ENCODE assay signal across 8 cellular contexts in the genomic region with DNA sequence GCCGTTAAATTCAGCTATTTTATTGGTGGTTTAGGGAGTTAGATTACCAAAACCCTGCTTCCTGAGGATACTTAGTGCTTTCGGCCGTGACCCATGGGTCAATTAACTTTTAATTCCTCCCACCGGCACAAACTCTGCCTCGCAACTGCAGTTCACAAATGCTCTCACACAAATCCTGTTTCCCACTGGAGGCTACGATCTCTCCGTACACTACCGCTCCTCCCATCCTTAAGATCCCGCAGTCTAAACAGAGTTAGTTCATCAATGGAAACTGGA. TPM values are rescaled to one million over a fixed set of nuclear protein-coding genes. Genes with fewer than 3 reads are reported as not detected.
DNase-seq lines count a peak whose midpoint lies in the region; ATAC-seq and TF ChIP-seq lines count a peak whose summit lies in the region.

No MANE protein-coding gene starts in this region.

- H3K9me3 Mint-ChIP-seq in activated CD4-positive, alpha-beta memory T cell treated with anti-CD3 and anti-CD28 coated beads, Interleukin-2, amount 10 ng/mL, durations not matched to agents 7 days and 5 days: no peaks in the 10 kb centered on the region

- CTCF ChIA-PET in activated CD4-positive, alpha-beta memory T cell treated with anti-CD3 and anti-CD28 coated beads, Interleukin-2, amount 10 ng/mL, durations not matched to agents 7 days and 5 days (lab: Charles Lee): interaction anchor here (1.0 to 4.2 kb wide), 9 partner anchors 17 to 333 kb away, joined by 3 to 28 read pairs (median 3); partner anchors contain the start of gene TOR2A

- DNase-seq in heart left ventricle (no peak), left ventricle myocardium superior (no peak), choroid plexus epithelial cell (ENCODE audit: low read depth) (no peak), aorta (no peak)
- DNase-seq in activated CD4-positive, alpha-beta memory T cell treated with anti-CD3 and anti-CD28 coated beads, Interleukin-2, amount 10 ng/mL, durations not matched to agents 7 days and 5 days: no peak

- no peaks in the 10 kb centered on the region for H3K9me3 ChIP-seq in heart left ventricle
- H3K9me3 ChIP-seq in mesodermal cell (ENCODE audit: control insufficient read depth, low read length): no peaks in the 10 kb centered on the region
- H3K9me3 ChIP-seq in aorta (ENCODE audit: control insufficient read depth, low read length): no peaks in the 10 kb centered on the region

- TF ChIP-seq POLR2A in heart left ventricle (IDR thresholded peaks at IDR 0.05): no peak

- H3K4me3 ChIP-seq in heart left ventricle (peak overlapping the region; percentile 6 to 96 (median 80)), choroid plexus epithelial cell (ENCODE audit: low read depth, low read length) (peak overlapping the region; percentile 69), mesodermal cell (ENCODE audit: extremely low read depth, insufficient read depth, low read length, poor library complexity, severe bottlenecking) (peak overlapping the region; percentile 87), aorta (ENCODE audit: low read length in 2 of 2) (peak overlapping the region; percentile 56 to 79)

- no peaks in the 10 kb centered on the region for H3K27me3 ChIP-seq in heart left ventricle
- H3K27me3 ChIP-seq in aorta (ENCODE audit: control insufficient read depth in 1 of 2, insufficient read depth in 2 of 2, low read length in 1 of 2): no peaks in the 10 kb centered on the region

- intact Hi-C loops in heart left ventricle (cut with DNase I): no loop called here
- intact Hi-C loops in left ventricle myocardium superior (cut with micrococcal nuclease): no loop called here
- intact Hi-C loops in aorta (cut with DNase I): no loop called here

- 0 to 1% (median 1%) methylated on average over 9 of the region's 9 CpGs for WGBS in heart left ventricle, 4 donors
- WGBS in mesodermal cell (ENCODE audit: insufficient coverage in 2 of 2), 2 experiments: 0% methylated on average over 6 of the region's 9 CpGs
- 0% methylated on average over 9 of the region's 9 CpGs for WGBS in aorta, 2 donors

- H3K4me1 ChIP-seq in heart left ventricle: peaks cover 6 to 70% (median 41%) of the 10 kb centered on the region in 12 donors
- H3K4me1 ChIP-seq in mesodermal cell (ENCODE audit: control insufficient read depth, insufficient read depth, low read length, poor library complexity, severe bottlenecking): peaks cover 12% of the 10 kb centered on the region
- H3K4me1 ChIP-seq in aorta (ENCODE audit: control insufficient read depth in 1 of 2, insufficient read depth in 2 of 2, low read length in 2 of 2): peaks cover 2 to 7% of the 10 kb centered on the region in 2 donors

- H3K27ac ChIP-seq in heart left ventricle (peak overlapping the region; percentile 91 to 99 (median 98)), mesodermal cell (ENCODE audit: low read depth, low read length, severe bottlenecking) (peak overlapping the region; percentile 100), aorta (ENCODE audit: low read depth in 1 of 2, low read length in 2 of 2) (peak overlapping the region in 1 of 2 donors; percentile 93)

- no peak for ATAC-seq in heart left ventricle
- ATAC-seq in left ventricle myocardium superior: no peak
- no peak for ATAC-seq in aorta (ENCODE audit: low FRiP score)
- ATAC-seq in GM18511 (IDR thresholded peaks at IDR 0.05; ENCODE audit: unreplicated experiment): no peak
- ATAC-seq in HG03025 (IDR thresholded peaks at IDR 0.05; ENCODE audit: low FRiP score, unreplicated experiment): no peak

- no peaks in the 10 kb centered on the region for H3K27me3 Mint-ChIP-seq in activated CD4-positive, alpha-beta memory T cell treated with anti-CD3 and anti-CD28 coated beads, Interleukin-2, amount 10 ng/mL, durations not matched to agents 7 days and 5 days

- H3K27ac Mint-ChIP-seq in activated CD4-positive, alpha-beta memory T cell treated with anti-CD3 and anti-CD28 coated beads, Interleukin-2, amount 10 ng/mL, durations not matched to agents 7 days and 5 days: no peak overlapping the region

- H3K4me3 Mint-ChIP-seq in activated CD4-positive, alpha-beta memory T cell treated with anti-CD3 and anti-CD28 coated beads, Interleukin-2, amount 10 ng/mL, durations not matched to agents 7 days and 5 days: no peak overlapping the region

- peaks cover 55% of the 10 kb centered on the region for H3K4me1 Mint-ChIP-seq in activated CD4-positive, alpha-beta memory T cell treated with anti-CD3 and anti-CD28 coated beads, Interleukin-2, amount 10 ng/mL, durations not matched to agents 7 days and 5 days

- H3K36me3 ChIP-seq in heart left ventricle: peaks cover 0 to 11% (median 10%) of the 10 kb centered on the region in 9 donors
- H3K36me3 ChIP-seq in mesodermal cell (ENCODE audit: control insufficient read depth, insufficient read depth, low read length): peaks cover 6% of the 10 kb centered on the region
- no peaks in the 10 kb centered on the region for H3K36me3 ChIP-seq in aorta (ENCODE audit: control insufficient read depth in 1 of 2, insufficient read depth in 2 of 2, low read length in 1 of 2)

- peaks cover 34% of the 10 kb centered on the region for H3K36me3 Mint-ChIP-seq in activated CD4-positive, alpha-beta memory T cell treated with anti-CD3 and anti-CD28 coated beads, Interleukin-2, amount 10 ng/mL, durations not matched to agents 7 days and 5 days (ENCODE audit: low read depth)

- POLR2A ChIA-PET in activated CD4-positive, alpha-beta memory T cell treated with anti-CD3 and anti-CD28 coated beads, Interleukin-2, amount 10 ng/mL, durations not matched to agents 7 days and 5 days (lab: Charles Lee): interaction anchor here (0.6 to 3.7 kb wide), 32 partner anchors 9 to 1953 kb away, joined by 3 to 31 read pairs (median 4); partner anchors contain the start of gene CDK9

- TF ChIP-seq CTCF in heart left ventricle (IDR thresholded peaks at IDR 0.05) (no peak), choroid plexus epithelial cell (conservative IDR thresholded peaks at IDR 0.05; ENCODE audit: low read depth, low read length) (no peak)

RNA-seq across cellular contexts. Expression of gene NAIF1, which starts 0.4 kb away (rescaled TPM):
- total RNA-seq in heart left ventricle (1 to 10 TPM; 3.5 to 8.9 (median 7.2) TPM), left ventricle myocardium superior (4.7 TPM), aorta (10 to 100 TPM in 1 of 2 donors, 1 to 10 TPM in 1; 5.4 to 10.4 TPM)
- polyA plus RNA-seq in heart left ventricle (1 to 10 TPM; 4.0 to 5.0 TPM), aorta (1 to 10 TPM; 7.0 to 8.9 TPM)
- polyA plus RNA-seq in mesodermal cell (2013, experiment 1 of 2): 7.5 TPM
- polyA plus RNA-seq in mesodermal cell (2013, experiment 2 of 2): 8.9 TPM
- total RNA-seq in activated CD4-positive, alpha-beta memory T cell treated with anti-CD3 and anti-CD28 coated beads, Interleukin-2, amount 10 ng/mL, durations not matched to agents 7 days and 5 days: 10 to 100 TPM; 12.0 to 14.1 TPM

RNA-seq across cellular contexts. Expression of gene SLC25A25, which starts 0.5 kb away (rescaled TPM):
- total RNA-seq in heart left ventricle: 10 to 100 TPM in 3 of 9 donors, 1 to 10 TPM in 6; 3.2 to 15.1 (median 6.7) TPM
- polyA plus RNA-seq in heart left ventricle: 1 to 10 TPM; 1.7 to 8.8 TPM
- 4.8 TPM for total RNA-seq in left ventricle myocardium superior
- 7.2 TPM for polyA plus RNA-seq in mesodermal cell (2013, experiment 1 of 2)
- 7.5 TPM for polyA plus RNA-seq in mesodermal cell (2013, experiment 2 of 2)
- 10 to 100 TPM; 16.3 to 40.9 TPM for total RNA-seq in aorta
- polyA plus RNA-seq in aorta: 10 to 100 TPM in 1 of 2 donors, 1 to 10 TPM in 1; 9.8 to 14.3 TPM
- total RNA-seq in activated CD4-positive, alpha-beta memory T cell treated with anti-CD3 and anti-CD28 coated beads, Interleukin-2, amount 10 ng/mL, durations not matched to agents 7 days and 5 days: 10 to 100 TPM; 21.3 to 22.2 TPM

RNA-seq across cellular contexts. Expression of gene PTGES2, which starts 60.0 kb away (rescaled TPM):
- total RNA-seq in heart left ventricle (100 to 1,000 TPM; 116 to 166 (median 139) TPM), left ventricle myocardium superior (157 TPM), aorta (10 to 100 TPM; 37.1 to 38.5 TPM)
- polyA plus RNA-seq in heart left ventricle (100 to 1,000 TPM; 143 to 179 TPM), aorta (10 to 100 TPM; 29.9 to 56.2 TPM)
- polyA plus RNA-seq in mesodermal cell (2013, experiment 1 of 2): 36.7 TPM
- 30.0 TPM for polyA plus RNA-seq in mesodermal cell (2013, experiment 2 of 2)
- total RNA-seq in activated CD4-positive, alpha-beta memory T cell treated with anti-CD3 and anti-CD28 coated beads, Interleukin-2, amount 10 ng/mL, durations not matched to agents 7 days and 5 days: 10 to 100 TPM; 35.6 to 38.1 TPM
